In genomic region chr21:14259669-14260458, GRCh38 we compare ENCODE assay signal across 9 cellular contexts. TPM values are rescaled to one million over a fixed set of nuclear protein-coding genes. Genes with fewer than 3 reads are reported as not detected.
DNase-seq lines count a peak whose midpoint lies in the region; ATAC-seq, FAIRE-seq and TF ChIP-seq lines count a peak whose summit lies in the region.
"Had no signal": no experiment of that assay in that cellular context is flagged by ENCODE, and none has a peak within 500 bp of the region (broad histone marks: within the 10 kb centered on the region; RNA-seq: fewer than 3 reads in every experiment).

No MANE protein-coding gene starts in this region.

- H3K9me3 Mint-ChIP-seq in neural progenitor cell: no peaks in the 10 kb centered on the region

- peak; percentile 60 for DNase-seq in RKO (ENCODE audit: low spot score)
- peak; percentile 28 to 58 for DNase-seq in fibroblast of lung (ENCODE audit: low read depth in 2 of 2)
- peak; percentile 69 for DNase-seq in neural progenitor cell (ENCODE audit: low spot score)

- H3K4me2 ChIP-seq in KMS-11: no peak overlapping the region
- H3K4me2 ChIP-seq in fibroblast of lung (ENCODE audit: extremely low read depth, insufficient read depth, low read length): no peak overlapping the region
- no peak overlapping the region for H3K4me2 ChIP-seq in neural progenitor cell

- H3K79me2 ChIP-seq in KMS-11 (ENCODE audit: insufficient read depth, low read depth) (no peaks in the 10 kb centered on the region), fibroblast of lung (ENCODE audit: control insufficient read depth, insufficient read depth, low read length) (no peaks in the 10 kb centered on the region), neural progenitor cell (ENCODE audit: low read depth) (no peaks in the 10 kb centered on the region)

- H3K36me3 ChIP-seq in KMS-11 (ENCODE audit: insufficient read depth) (no peaks in the 10 kb centered on the region), fibroblast of lung (ENCODE audit: control insufficient read depth, insufficient read depth, low read length) (no peaks in the 10 kb centered on the region), neural progenitor cell (no peaks in the 10 kb centered on the region)

- H3K4me3 ChIP-seq in KMS-11 (IDR thresholded peaks at IDR 0.05; ENCODE audit: insufficient read depth, low read depth, low read length) (no peak overlapping the region), fibroblast of lung (replicated peaks in 1 of 4; ENCODE audit: control extremely low read depth in 1 of 4, insufficient read depth in 1 of 4, low read depth in 3 of 4, low read length in 4 of 4) (no peak overlapping the region), neural progenitor cell (no peak overlapping the region)

- H3K4me1 ChIP-seq in KMS-11 (ENCODE audit: low read depth, poor library complexity, severe bottlenecking) (peaks cover 27% of the 10 kb centered on the region), fibroblast of lung (ENCODE audit: control insufficient read depth, extremely low read depth, insufficient read depth, low read length) (no peaks in the 10 kb centered on the region), neural progenitor cell (no peaks in the 10 kb centered on the region)

- H4K20me1 ChIP-seq in KMS-11 (ENCODE audit: insufficient read depth) (no peaks in the 10 kb centered on the region), fibroblast of lung (ENCODE audit: control insufficient read depth, extremely low read depth, insufficient read depth, low read length) (no peaks in the 10 kb centered on the region), neural progenitor cell (ENCODE audit: low read depth) (no peaks in the 10 kb centered on the region)

- peak; percentile 85 for FAIRE-seq in A204.1 (lab: Jason Lieb, UNC)

- peak; percentile 51 for TF ChIP-seq CTCF in GM12873 (IDR thresholded peaks at IDR 0.05; ENCODE audit: insufficient read depth, low read depth, low read length, missing control alignments)
- peak; percentile 85 for TF ChIP-seq CTCF in KMS-11 (conservative IDR thresholded peaks at IDR 0.05; ENCODE audit: low read depth, low read length)
- peak; percentile 44 to 50 for TF ChIP-seq CTCF in fibroblast of lung (conservative IDR thresholded peaks at IDR 0.05 in 1 of 2, IDR thresholded peaks at IDR 0.05 in 1 of 2; ENCODE audit: low read depth in 1 of 2, low read length in 2 of 2)
- TF ChIP-seq CTCF in neural progenitor cell (IDR thresholded peaks at IDR 0.05): peak; percentile 74

- no peaks in the 10 kb centered on the region for H3F3A ChIP-seq in neural progenitor cell (ENCODE audit: low read depth)

- H3K27ac Mint-ChIP-seq in neural progenitor cell: no peak overlapping the region

- H3K9me3 ChIP-seq in fibroblast of lung (ENCODE audit: control insufficient read depth, insufficient read depth, low read depth, low read length) (no peaks in the 10 kb centered on the region), neural progenitor cell (ENCODE audit: low read depth) (no peaks in the 10 kb centered on the region)

- H3K27me3 Mint-ChIP-seq in neural progenitor cell (ENCODE audit: insufficient read depth, low read depth): no peaks in the 10 kb centered on the region

- H3K4me3 Mint-ChIP-seq in neural progenitor cell: no peak overlapping the region

- H3K9ac ChIP-seq in KMS-11 (no peak overlapping the region), fibroblast of lung (ENCODE audit: insufficient read depth, low read length) (no peak overlapping the region), neural progenitor cell (no peak overlapping the region)

- no peaks in the 10 kb centered on the region for H3K36me3 Mint-ChIP-seq in neural progenitor cell

- H3K27me3 ChIP-seq in KMS-11 (ENCODE audit: insufficient read depth, low read depth) (no peaks in the 10 kb centered on the region), fibroblast of lung (ENCODE audit: control insufficient read depth, insufficient read depth, low read length) (no peaks in the 10 kb centered on the region), neural progenitor cell (no peaks in the 10 kb centered on the region)

- H3K27ac ChIP-seq in KMS-11: no peak overlapping the region
- no peak overlapping the region for H3K27ac ChIP-seq in fibroblast of lung (ENCODE audit: insufficient read depth, low read length)
- no peak overlapping the region for H3K27ac ChIP-seq in neural progenitor cell

- no peak for ATAC-seq in GM21717 (IDR thresholded peaks at IDR 0.05; ENCODE audit: unreplicated experiment)
- no peak for ATAC-seq in GM18519 (IDR thresholded peaks at IDR 0.05; ENCODE audit: low FRiP score, unreplicated experiment)

- H2AFZ ChIP-seq in KMS-11 (ENCODE audit: low read depth) (no peak overlapping the region), fibroblast of lung (ENCODE audit: low read length) (no peak overlapping the region), neural progenitor cell (replicated peaks) (no peak overlapping the region)

- H3K4me1 Mint-ChIP-seq in neural progenitor cell: no peaks in the 10 kb centered on the region

RNA-seq across cellular contexts. Expression of gene RBM11, which starts 43.9 kb away (rescaled TPM):
- under 0.01 and 0.17 TPM in 2 replicates for total RNA-seq in fibroblast of lung
- 0.07 and 0.11 TPM in 2 replicates for polyA plus RNA-seq in fibroblast of lung
- 0.22 TPM in 1 of 2 replicates, not detected in the other for polyA plus RNA-seq in fibroblast of lung (2012)
- not detected in 2 replicates for polyA minus RNA-seq in fibroblast of lung (ENCODE audit: low replicate concordance)
- 6.2 and 9.4 TPM in 2 replicates for total RNA-seq in neural progenitor cell (ENCODE audit: low replicate concordance)

RNA-seq across cellular contexts. Expression of gene LIPI, which starts 49.1 kb away (rescaled TPM):
- total RNA-seq in fibroblast of lung: not detected in 2 replicates
- not detected in 2 replicates for polyA plus RNA-seq in fibroblast of lung
- not detected in 2 replicates for polyA plus RNA-seq in fibroblast of lung (2012)
- polyA minus RNA-seq in fibroblast of lung (ENCODE audit: low replicate concordance): not detected in 2 replicates
- total RNA-seq in neural progenitor cell (ENCODE audit: low replicate concordance): not detected in 2 replicates
- total RNA-seq: temporal lobe had no signal
